11 cellular contexts compared by ENCODE assay signal in the genomic region with DNA sequence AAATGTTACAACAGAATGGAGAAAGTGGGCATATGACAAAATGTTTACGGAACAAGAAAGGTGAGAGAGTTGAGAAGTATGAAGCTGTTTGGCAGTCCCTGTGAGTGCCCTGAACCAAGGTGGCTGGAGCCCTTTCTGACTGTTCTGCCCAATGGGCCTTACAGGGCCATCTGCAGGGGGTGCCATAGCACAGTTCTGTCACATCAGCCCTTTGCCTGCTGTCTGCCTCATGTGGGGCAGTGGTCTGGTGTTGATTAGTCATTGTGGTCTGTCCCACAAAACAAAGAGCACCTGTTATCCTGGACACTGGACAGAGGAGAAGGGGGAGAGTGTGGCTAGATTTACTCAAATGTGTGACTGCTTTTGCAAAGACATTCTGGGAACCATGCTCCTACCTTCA. TPM values are rescaled to one million over a fixed set of nuclear protein-coding genes. Genes with fewer than 3 reads are reported as not detected.
DNase-seq lines count a peak whose midpoint lies in the region; ATAC-seq and TF ChIP-seq lines count a peak whose summit lies in the region.
"Had no signal": no experiment of that assay in that cellular context is flagged by ENCODE, and none has a peak within 500 bp of the region (broad histone marks: within the 10 kb centered on the region; RNA-seq: fewer than 3 reads in every experiment).

No MANE protein-coding gene starts in this region.

- CTCF ChIA-PET in activated CD4-positive, alpha-beta memory T cell treated with anti-CD3 and anti-CD28 coated beads for 36 hours (lab: Charles Lee): interaction anchor here (1.3 kb wide), 1 partner anchor 14 kb away, joined by 4 read pairs; no protein-coding TSS in a partner anchor

- DNase-seq in HFFc6: no peak
- DNase-seq in HT1080 (ENCODE audit: low read depth): peak; percentile 81
- DNase-seq in myocyte (ENCODE audit: low read depth): peak; percentile 98
- no peak for DNase-seq in naive thymus-derived CD8-positive, alpha-beta T cell
- no peak for DNase-seq in stimulated activated naive CD4-positive, alpha-beta T cell (lab: John Stamatoyannopoulos, UW)
- DNase-seq in activated CD4-positive, alpha-beta memory T cell treated with anti-CD3 and anti-CD28 coated beads for 36 hours: no peak
- DNase-seq in AG20443 (ENCODE audit: low spot score): no peak
- DNase-seq: caudate nucleus, KG1, naive B cell had no signal

- intact Hi-C loops in activated CD4-positive, alpha-beta memory T cell treated with anti-CD3 and anti-CD28 coated beads for 36 hours (cut with micrococcal nuclease): no loop called here

- no peaks in the 10 kb centered on the region; the same call in 1 of the 2 replicates for H3K9me3 Mint-ChIP-seq in HFFc6
- peaks cover 0 to 11% (median 4%) of the 10 kb centered on the region in 9 donors for H3K9me3 Mint-ChIP-seq in naive thymus-derived CD8-positive, alpha-beta T cell
- peaks cover 7% of the 10 kb centered on the region for H3K9me3 Mint-ChIP-seq in activated CD4-positive, alpha-beta memory T cell treated with anti-CD3 and anti-CD28 coated beads for 36 hours

- no peak overlapping the region for H3K27ac Mint-ChIP-seq in HFFc6
- no peak overlapping the region for H3K27ac Mint-ChIP-seq in naive thymus-derived CD8-positive, alpha-beta T cell
- no peak overlapping the region for H3K27ac Mint-ChIP-seq in activated CD4-positive, alpha-beta memory T cell treated with anti-CD3 and anti-CD28 coated beads for 36 hours

- no peak overlapping the region for H3K4me3 Mint-ChIP-seq in HFFc6
- no peak overlapping the region for H3K4me3 Mint-ChIP-seq in naive thymus-derived CD8-positive, alpha-beta T cell
- no peak overlapping the region for H3K4me3 Mint-ChIP-seq in activated CD4-positive, alpha-beta memory T cell treated with anti-CD3 and anti-CD28 coated beads for 36 hours
- H3K4me3 Mint-ChIP-seq: naive B cell had no signal

- POLR2A ChIA-PET in naive thymus-derived CD8-positive, alpha-beta T cell (lab: Charles Lee): no interaction called here
- POLR2A ChIA-PET in activated CD4-positive, alpha-beta memory T cell treated with anti-CD3 and anti-CD28 coated beads for 36 hours (lab: Charles Lee): no interaction called here

- ATAC-seq in GM19035 (IDR thresholded peaks at IDR 0.05; ENCODE audit: unreplicated experiment): peak; percentile 57
- ATAC-seq in naive thymus-derived CD8-positive, alpha-beta T cell: no peak

- peak; percentile 13; the same call in 1 of the 2 replicates for TF ChIP-seq CTCF in HFFc6 (IDR thresholded peaks at IDR 0.05)

- H3K4me1 Mint-ChIP-seq in HFFc6 (ENCODE audit: low read depth): peaks cover 65% of the 10 kb centered on the region
- H3K4me1 Mint-ChIP-seq in naive thymus-derived CD8-positive, alpha-beta T cell: peaks cover 17 to 34% (median 27%) of the 10 kb centered on the region in 4 donors
- peaks cover 45% of the 10 kb centered on the region for H3K4me1 Mint-ChIP-seq in activated CD4-positive, alpha-beta memory T cell treated with anti-CD3 and anti-CD28 coated beads for 36 hours (ENCODE audit: low read depth)
- H3K4me1 Mint-ChIP-seq: naive B cell had no signal

- H3K36me3 Mint-ChIP-seq in HFFc6 (ENCODE audit: low read depth): no peaks in the 10 kb centered on the region; the same call in 1 of the 2 replicates
- H3K36me3 Mint-ChIP-seq in naive thymus-derived CD8-positive, alpha-beta T cell: peaks cover 0 to 7% (median 0%) of the 10 kb centered on the region in 3 donors
- peaks cover 2% of the 10 kb centered on the region for H3K36me3 Mint-ChIP-seq in activated CD4-positive, alpha-beta memory T cell treated with anti-CD3 and anti-CD28 coated beads for 36 hours

- H3K27me3 Mint-ChIP-seq in HFFc6 (ENCODE audit: insufficient read depth): no peaks in the 10 kb centered on the region
- peaks cover 0 to 1% (median 0%) of the 10 kb centered on the region in 5 donors for H3K27me3 Mint-ChIP-seq in naive thymus-derived CD8-positive, alpha-beta T cell
- no peaks in the 10 kb centered on the region for H3K27me3 Mint-ChIP-seq in activated CD4-positive, alpha-beta memory T cell treated with anti-CD3 and anti-CD28 coated beads for 36 hours

RNA-seq across cellular contexts. Expression of gene OSBPL3, which starts 51.5 kb away (rescaled TPM):
- total RNA-seq in HFFc6 (2021; fragmentation: NEBNext Ultra II Directional; extraction: Animal tissue kit (Norgen Biotek cat#: 25700)): 10 to 100 TPM; 49.7 to 68.8 (median 63.2) TPM
- total RNA-seq in HT1080 (2014; rRNA removed; shearing (Covaris generic)): 20.9 and 30.7 TPM in 2 replicates
- 23.5 and 28.7 TPM in 2 replicates for polyA plus RNA-seq in HT1080 (2015; cell fraction: cytosol; rRNA removed)
- 65.6 and 83.7 TPM in 2 replicates for polyA plus RNA-seq in HT1080 (2015; cell fraction: nucleus; rRNA removed)
- total RNA-seq in myocyte: 48.8 and 63.2 TPM in 2 replicates
- 27.8 TPM for polyA plus RNA-seq in myocyte (2012)
- 10 to 100 TPM; 21.3 to 28.4 TPM for total RNA-seq in naive thymus-derived CD8-positive, alpha-beta T cell
- polyA plus RNA-seq in naive thymus-derived CD8-positive, alpha-beta T cell: 1 to 10 TPM; 3.4 to 5.3 (median 5.0) TPM
- 10 to 100 TPM; 41.2 to 45.1 TPM for total RNA-seq in activated CD4-positive, alpha-beta memory T cell treated with anti-CD3 and anti-CD28 coated beads for 36 hours

Comparison
In these comparisons a context has a peak if more than half of its experiments do, and no peak if none do; other contexts are left out.
1. DNase-seq: peak in HT1080 (single experiment) and myocyte (single experiment); none in HFFc6 (single experiment), naive thymus-derived CD8-positive, alpha-beta T cell (0 of 10), stimulated activated naive CD4-positive, alpha-beta T cell (0 of 6), activated CD4-positive, alpha-beta memory T cell treated with anti-CD3 and anti-CD28 coated beads for 36 hours (single experiment) and AG20443 (single experiment).